Comparison of ENCODE assay signal across 1 cellular context in the genomic region with DNA sequence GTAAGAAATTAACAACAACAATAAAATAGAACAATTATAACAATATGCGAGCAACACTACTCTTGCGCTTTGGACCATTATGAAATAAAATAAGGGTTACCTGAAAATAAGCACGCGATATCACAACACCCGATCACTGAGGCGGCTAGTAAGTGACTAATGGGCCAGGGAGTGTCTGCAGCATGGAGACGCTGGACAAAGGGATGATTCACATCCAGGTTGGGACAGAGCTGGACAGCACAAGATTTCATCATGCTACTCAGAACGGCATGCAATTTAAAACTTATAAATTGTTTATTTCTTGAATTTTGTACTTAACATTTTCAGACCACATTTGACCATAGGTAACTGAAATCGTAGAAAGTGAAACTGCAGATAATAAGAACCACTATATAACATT.
TF ChIP-seq lines count a peak whose summit lies in the region.

No MANE protein-coding gene starts in this region.

TF ChIP-seq in SK-N-SH, 30 proteins besides CTCF, POLR2A, EP300 and RAD21 (continued from another document):
- TF ChIP-seq, protein P1, sequence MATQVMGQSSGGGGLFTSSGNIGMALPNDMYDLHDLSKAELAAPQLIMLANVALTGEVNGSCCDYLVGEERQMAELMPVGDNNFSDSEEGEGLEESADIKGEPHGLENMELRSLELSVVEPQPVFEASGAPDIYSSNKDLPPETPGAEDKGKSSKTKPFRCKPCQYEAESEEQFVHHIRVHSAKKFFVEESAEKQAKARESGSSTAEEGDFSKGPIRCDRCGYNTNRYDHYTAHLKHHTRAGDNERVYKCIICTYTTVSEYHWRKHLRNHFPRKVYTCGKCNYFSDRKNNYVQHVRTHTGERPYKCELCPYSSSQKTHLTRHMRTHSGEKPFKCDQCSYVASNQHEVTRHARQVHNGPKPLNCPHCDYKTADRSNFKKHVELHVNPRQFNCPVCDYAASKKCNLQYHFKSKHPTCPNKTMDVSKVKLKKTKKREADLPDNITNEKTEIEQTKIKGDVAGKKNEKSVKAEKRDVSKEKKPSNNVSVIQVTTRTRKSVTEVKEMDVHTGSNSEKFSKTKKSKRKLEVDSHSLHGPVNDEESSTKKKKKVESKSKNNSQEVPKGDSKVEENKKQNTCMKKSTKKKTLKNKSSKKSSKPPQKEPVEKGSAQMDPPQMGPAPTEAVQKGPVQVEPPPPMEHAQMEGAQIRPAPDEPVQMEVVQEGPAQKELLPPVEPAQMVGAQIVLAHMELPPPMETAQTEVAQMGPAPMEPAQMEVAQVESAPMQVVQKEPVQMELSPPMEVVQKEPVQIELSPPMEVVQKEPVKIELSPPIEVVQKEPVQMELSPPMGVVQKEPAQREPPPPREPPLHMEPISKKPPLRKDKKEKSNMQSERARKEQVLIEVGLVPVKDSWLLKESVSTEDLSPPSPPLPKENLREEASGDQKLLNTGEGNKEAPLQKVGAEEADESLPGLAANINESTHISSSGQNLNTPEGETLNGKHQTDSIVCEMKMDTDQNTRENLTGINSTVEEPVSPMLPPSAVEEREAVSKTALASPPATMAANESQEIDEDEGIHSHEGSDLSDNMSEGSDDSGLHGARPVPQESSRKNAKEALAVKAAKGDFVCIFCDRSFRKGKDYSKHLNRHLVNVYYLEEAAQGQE (IDR thresholded peaks at IDR 0.05; ENCODE audit: low read depth, low read length): peak; percentile 86
- TF ChIP-seq JUND (IDR thresholded peaks at IDR 0.05) (0 out of 2 replicates have a peak, but pooled peaks have one; percentile 32), EZH2phosphoT487 (IDR thresholded peaks at IDR 0.05; ENCODE audit: borderline replicate concordance, low read depth) (no peak), NFIC (IDR thresholded peaks at IDR 0.05; ENCODE audit: borderline replicate concordance) (no peak), CHD2 (IDR thresholded peaks at IDR 0.05; ENCODE audit: low read length, partially characterized antibody) (no peak), GATA2 (CRISPR knock-in tag; IDR thresholded peaks at IDR 0.05) (no peak), YY1 (IDR thresholded peaks at IDR 0.05; ENCODE audit: low read depth) (no peak), SMC3 (IDR thresholded peaks at IDR 0.05; ENCODE audit: low read depth, low read length) (no peak), POLR2AphosphoS5 (IDR thresholded peaks at IDR 0.05; ENCODE audit: low read depth, low read length) (no peak), GABPA (IDR thresholded peaks at IDR 0.05; ENCODE audit: low read depth) (no peak), FOXM1 (IDR thresholded peaks at IDR 0.05; ENCODE audit: low read depth) (no peak)
- TF ChIP-seq, protein P2, sequence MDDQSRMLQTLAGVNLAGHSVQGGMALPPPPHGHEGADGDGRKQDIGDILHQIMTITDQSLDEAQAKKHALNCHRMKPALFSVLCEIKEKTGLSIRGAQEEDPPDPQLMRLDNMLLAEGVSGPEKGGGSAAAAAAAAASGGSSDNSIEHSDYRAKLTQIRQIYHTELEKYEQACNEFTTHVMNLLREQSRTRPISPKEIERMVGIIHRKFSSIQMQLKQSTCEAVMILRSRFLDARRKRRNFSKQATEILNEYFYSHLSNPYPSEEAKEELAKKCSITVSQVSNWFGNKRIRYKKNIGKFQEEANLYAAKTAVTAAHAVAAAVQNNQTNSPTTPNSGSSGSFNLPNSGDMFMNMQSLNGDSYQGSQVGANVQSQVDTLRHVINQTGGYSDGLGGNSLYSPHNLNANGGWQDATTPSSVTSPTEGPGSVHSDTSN (IDR thresholded peaks at IDR 0.05): no peak
- TF ChIP-seq, protein P3, sequence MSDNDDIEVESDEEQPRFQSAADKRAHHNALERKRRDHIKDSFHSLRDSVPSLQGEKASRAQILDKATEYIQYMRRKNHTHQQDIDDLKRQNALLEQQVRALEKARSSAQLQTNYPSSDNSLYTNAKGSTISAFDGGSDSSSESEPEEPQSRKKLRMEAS (IDR thresholded peaks at IDR 0.05; ENCODE audit: low read depth): no peak
- TF ChIP-seq, protein P4, sequence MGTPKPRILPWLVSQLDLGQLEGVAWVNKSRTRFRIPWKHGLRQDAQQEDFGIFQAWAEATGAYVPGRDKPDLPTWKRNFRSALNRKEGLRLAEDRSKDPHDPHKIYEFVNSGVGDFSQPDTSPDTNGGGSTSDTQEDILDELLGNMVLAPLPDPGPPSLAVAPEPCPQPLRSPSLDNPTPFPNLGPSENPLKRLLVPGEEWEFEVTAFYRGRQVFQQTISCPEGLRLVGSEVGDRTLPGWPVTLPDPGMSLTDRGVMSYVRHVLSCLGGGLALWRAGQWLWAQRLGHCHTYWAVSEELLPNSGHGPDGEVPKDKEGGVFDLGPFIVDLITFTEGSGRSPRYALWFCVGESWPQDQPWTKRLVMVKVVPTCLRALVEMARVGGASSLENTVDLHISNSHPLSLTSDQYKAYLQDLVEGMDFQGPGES (IDR thresholded peaks at IDR 0.05; ENCODE audit: low read depth, low read length): no peak
